In genomic region chr18:74456017-74456408, GRCh38 we compare ENCODE assay signal across 15 cellular contexts. TPM values are rescaled to one million over a fixed set of nuclear protein-coding genes. Genes with fewer than 3 reads are reported as not detected.
DNase-seq lines count a peak whose midpoint lies in the region; ATAC-seq and TF ChIP-seq lines count a peak whose summit lies in the region.
"Had no signal": no experiment of that assay in that cellular context is flagged by ENCODE, and none has a peak within 500 bp of the region (broad histone marks: within the 10 kb centered on the region; RNA-seq: fewer than 3 reads in every experiment).

No MANE protein-coding gene starts in this region.

- H3K4me3 Mint-ChIP-seq in Caco-2 (ENCODE audit: unreplicated experiment) (peak overlapping the region; percentile 53), osteocyte (ENCODE audit: unreplicated experiment) (no peak overlapping the region)
- H3K4me3 Mint-ChIP-seq: natural killer cell treated with Interleukin-12 subunit alpha and Interleukin-12 subunit beta and Interleukin-15 and Interleukin-18, amount 100 ng/mL, for 72 hours had no signal

- peaks cover under 1% of the 10 kb centered on the region; the same call in 1 of the 2 replicates for H3K4me1 ChIP-seq in Caco-2
- peaks cover 13% of the 10 kb centered on the region for H3K4me1 ChIP-seq in mucosa of descending colon (ENCODE audit: low read depth)

- H3K36me3 ChIP-seq in Caco-2 (ENCODE audit: control insufficient read depth, insufficient read depth, low read length) (no peaks in the 10 kb centered on the region), WERI-Rb-1 (no peaks in the 10 kb centered on the region), mucosa of descending colon (ENCODE audit: low read depth) (no peaks in the 10 kb centered on the region)

- H3K4me1 Mint-ChIP-seq in Caco-2 (ENCODE audit: low read depth, unreplicated experiment) (no peaks in the 10 kb centered on the region), osteocyte (ENCODE audit: unreplicated experiment) (peaks cover 6% of the 10 kb centered on the region)

- H3K27ac ChIP-seq in WERI-Rb-1 (no peak overlapping the region), skin epidermis (peak overlapping the region in 1 of 21 experiments; percentile 71)
- H3K27ac ChIP-seq: C4-2B, PC-9 had no signal

- H3K27me3 ChIP-seq in Caco-2 (replicated peaks; ENCODE audit: control insufficient read depth, insufficient read depth, low read length), result no peaks in the 10 kb centered on the region
- H3K27me3 ChIP-seq in WERI-Rb-1 (ENCODE audit: insufficient read depth, low read depth, severe bottlenecking), result peaks cover 62% of the 10 kb centered on the region

- DNase-seq in Caco-2 (no peak), WERI-Rb-1 (no peak), osteocyte (ENCODE audit: extremely low spot score, unreplicated experiment) (no peak), mucosa of descending colon (no peak)
- no peak for DNase-seq in stimulated activated CD4-positive, alpha-beta T cell treated with anti-CD3 and anti-CD28 coated beads, Interleukin-2, amount 100 ng/mL, for 48 hours
- DNase-seq: activated CD4-positive, alpha-beta T cell treated with anti-CD3 and anti-CD28 coated beads, Interleukin-2, amount 50 U/mL, for 48 hours; activated naive CD4-positive, alpha-beta T cell; NCI-H1048; PC-9 had no signal

- TF ChIP-seq CTCF in Caco-2 (IDR thresholded peaks at IDR 0.05; ENCODE audit: insufficient read depth in 1 of 2, low read depth in 1 of 2, low read length in 1 of 2, severe bottlenecking in 1 of 2, unreplicated experiment in 1 of 2) (no peak), WERI-Rb-1 (IDR thresholded peaks at IDR 0.05; ENCODE audit: low read depth, low read length) (no peak), osteocyte (IDR thresholded peaks at IDR 0.05) (no peak), mucosa of descending colon (IDR thresholded peaks at IDR 0.05) (no peak)

- POLR2A ChIA-PET in Caco-2 (lab: Charles Lee), result no interaction called here

- no TSS peak for BruUV-seq in Caco-2 (replicated peaks; lab: Mats Ljungman, UMichigan)

- no peaks in the 10 kb centered on the region for H3K36me3 Mint-ChIP-seq in Caco-2 (ENCODE audit: insufficient read depth, unreplicated experiment)
- H3K36me3 Mint-ChIP-seq in osteocyte (ENCODE audit: unreplicated experiment), result no peaks in the 10 kb centered on the region
- H3K36me3 Mint-ChIP-seq: natural killer cell treated with Interleukin-12 subunit alpha and Interleukin-12 subunit beta and Interleukin-15 and Interleukin-18, amount 100 ng/mL, for 72 hours had no signal

- H3K27me3 Mint-ChIP-seq in Caco-2 (ENCODE audit: insufficient read depth, unreplicated experiment), result peaks cover 10% of the 10 kb centered on the region
- peaks cover 70% of the 10 kb centered on the region for H3K27me3 Mint-ChIP-seq in osteocyte (ENCODE audit: unreplicated experiment)

- CTCF ChIA-PET in Caco-2 (lab: Charles Lee), result no interaction called here

- H3K27ac Mint-ChIP-seq in Caco-2 (ENCODE audit: unreplicated experiment), result no peak overlapping the region
- no peak overlapping the region for H3K27ac Mint-ChIP-seq in osteocyte (ENCODE audit: unreplicated experiment)
- H3K27ac Mint-ChIP-seq: natural killer cell treated with Interleukin-12 subunit alpha and Interleukin-12 subunit beta and Interleukin-15 and Interleukin-18, amount 100 ng/mL, for 72 hours had no signal

- H3K4me3 ChIP-seq in Caco-2 (ENCODE audit: low read depth, low read length) (no peak overlapping the region; the same call in 1 of the 2 replicates), WERI-Rb-1 (ENCODE audit: low read depth, low read length) (peak overlapping the region; percentile 55), iPS-18c (ENCODE audit: insufficient read depth, low read depth, low read length) (peak overlapping the region; percentile 64; the same call in 1 of the 2 replicates), skin epidermis (peak overlapping the region in 6 of 7 experiments; percentile 25 to 45 (median 36)), mucosa of descending colon (no peak overlapping the region)
- H3K4me3 ChIP-seq: PC-9 had no signal

- intact Hi-C loops in Caco-2 (cut with micrococcal nuclease; ENCODE audit: unreplicated experiment) (loop anchor here (10.0 kb wide), 1 partner anchor 61 kb away; no protein-coding TSS in a partner anchor), mucosa of descending colon (cut with DNase I, micrococcal nuclease) (no loop called here)

- H3K9me3 Mint-ChIP-seq in Caco-2 (ENCODE audit: unreplicated experiment) (no peaks in the 10 kb centered on the region), osteocyte (ENCODE audit: unreplicated experiment) (no peaks in the 10 kb centered on the region)
- H3K9me3 Mint-ChIP-seq: natural killer cell treated with Interleukin-12 subunit alpha and Interleukin-12 subunit beta and Interleukin-15 and Interleukin-18, amount 100 ng/mL, for 72 hours had no signal

- H3K9me3 ChIP-seq in Caco-2 (no peaks in the 10 kb centered on the region), WERI-Rb-1 (ENCODE audit: severe bottlenecking) (no peaks in the 10 kb centered on the region), iPS-18c (ENCODE audit: control insufficient read depth, insufficient read depth, low read length) (no peaks in the 10 kb centered on the region), mucosa of descending colon (no peaks in the 10 kb centered on the region)

- no peak for ATAC-seq in GM21367 (IDR thresholded peaks at IDR 0.05; ENCODE audit: unreplicated experiment)
- ATAC-seq in mucosa of descending colon, result no peak

RNA-seq across cellular contexts. Expression of gene DIPK1C, which starts 1.1 kb away (rescaled TPM):
- total RNA-seq in Caco-2 (2022) (not detected in 2 replicates), osteocyte (not detected in 2 replicates), mucosa of descending colon (under 1 TPM in 2 of 3 donors, not detected in 1; 0.14 to 0.98 TPM)
- total RNA-seq: natural killer cell treated with Interleukin-12 subunit alpha and Interleukin-12 subunit beta and Interleukin-15 and Interleukin-18, amount 100 ng/mL, for 72 hours; PC-9; T-helper 2 cell treated with Interferon-gamma antibody and Interleukin-4, amounts not matched to agents 100 ng/mL and 5 ng/mL, for 36 hours had no signal

RNA-seq across cellular contexts. Expression of gene CNDP2, which starts 40.1 kb away (rescaled TPM):
- total RNA-seq in Caco-2 (2022) (95.1 and 113 TPM in 2 replicates), osteocyte (75.2 and 78.8 TPM in 2 replicates), mucosa of descending colon (100 to 1,000 TPM; 148 to 263 (median 244) TPM)

Comparison
In these comparisons a context has a peak if more than half of its experiments do, and no peak if none do; other contexts are left out.
1. H3K4me3 ChIP-seq: peak in WERI-Rb-1 (single experiment), iPS-18c (single experiment) and skin epidermis (6 of 7); none in Caco-2 (single experiment) and mucosa of descending colon (single experiment).